In the genomic region with DNA sequence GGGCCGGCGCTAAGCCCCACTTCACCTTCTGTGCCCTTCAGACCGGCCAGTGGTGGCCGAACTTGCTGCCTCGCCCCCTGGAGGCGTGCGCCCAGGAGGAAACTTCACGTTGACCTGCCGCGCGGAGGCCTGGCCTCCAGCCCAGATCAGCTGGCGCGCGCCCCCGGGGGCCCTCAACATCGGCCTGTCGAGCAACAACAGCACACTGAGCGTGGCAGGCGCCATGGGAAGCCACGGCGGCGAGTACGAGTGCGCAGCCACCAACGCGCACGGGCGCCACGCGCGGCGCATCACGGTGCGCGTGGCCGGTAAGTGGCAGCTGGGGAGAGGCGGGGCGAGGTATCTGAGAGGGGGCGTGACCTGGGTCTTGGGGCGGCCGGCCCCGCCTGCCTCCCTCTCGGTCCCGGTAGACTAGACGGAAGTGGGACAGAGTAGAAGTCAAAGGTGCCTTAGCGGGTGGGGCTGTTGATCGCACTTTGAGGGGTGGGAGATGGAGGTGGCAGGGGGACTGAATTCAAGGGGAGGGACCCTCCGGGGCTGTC, we compare ENCODE assay signal across 2 cellular contexts.
TF ChIP-seq lines count a peak whose summit lies in the region.

No MANE protein-coding gene starts in this region.

TF ChIP-seq in SK-N-SH, 30 proteins besides CTCF, POLR2A, EP300 and RAD21 (continued from another document):
- TF ChIP-seq, protein P1, sequence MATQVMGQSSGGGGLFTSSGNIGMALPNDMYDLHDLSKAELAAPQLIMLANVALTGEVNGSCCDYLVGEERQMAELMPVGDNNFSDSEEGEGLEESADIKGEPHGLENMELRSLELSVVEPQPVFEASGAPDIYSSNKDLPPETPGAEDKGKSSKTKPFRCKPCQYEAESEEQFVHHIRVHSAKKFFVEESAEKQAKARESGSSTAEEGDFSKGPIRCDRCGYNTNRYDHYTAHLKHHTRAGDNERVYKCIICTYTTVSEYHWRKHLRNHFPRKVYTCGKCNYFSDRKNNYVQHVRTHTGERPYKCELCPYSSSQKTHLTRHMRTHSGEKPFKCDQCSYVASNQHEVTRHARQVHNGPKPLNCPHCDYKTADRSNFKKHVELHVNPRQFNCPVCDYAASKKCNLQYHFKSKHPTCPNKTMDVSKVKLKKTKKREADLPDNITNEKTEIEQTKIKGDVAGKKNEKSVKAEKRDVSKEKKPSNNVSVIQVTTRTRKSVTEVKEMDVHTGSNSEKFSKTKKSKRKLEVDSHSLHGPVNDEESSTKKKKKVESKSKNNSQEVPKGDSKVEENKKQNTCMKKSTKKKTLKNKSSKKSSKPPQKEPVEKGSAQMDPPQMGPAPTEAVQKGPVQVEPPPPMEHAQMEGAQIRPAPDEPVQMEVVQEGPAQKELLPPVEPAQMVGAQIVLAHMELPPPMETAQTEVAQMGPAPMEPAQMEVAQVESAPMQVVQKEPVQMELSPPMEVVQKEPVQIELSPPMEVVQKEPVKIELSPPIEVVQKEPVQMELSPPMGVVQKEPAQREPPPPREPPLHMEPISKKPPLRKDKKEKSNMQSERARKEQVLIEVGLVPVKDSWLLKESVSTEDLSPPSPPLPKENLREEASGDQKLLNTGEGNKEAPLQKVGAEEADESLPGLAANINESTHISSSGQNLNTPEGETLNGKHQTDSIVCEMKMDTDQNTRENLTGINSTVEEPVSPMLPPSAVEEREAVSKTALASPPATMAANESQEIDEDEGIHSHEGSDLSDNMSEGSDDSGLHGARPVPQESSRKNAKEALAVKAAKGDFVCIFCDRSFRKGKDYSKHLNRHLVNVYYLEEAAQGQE (IDR thresholded peaks at IDR 0.05; ENCODE audit: low read depth, low read length): no peak
- TF ChIP-seq MEF2A (IDR thresholded peaks at IDR 0.05; ENCODE audit: borderline replicate concordance, low read depth): no peak
- TF ChIP-seq NFIC (IDR thresholded peaks at IDR 0.05; ENCODE audit: borderline replicate concordance): no peak
- no peak for TF ChIP-seq GATA2 (CRISPR knock-in tag; IDR thresholded peaks at IDR 0.05)
- no peak for TF ChIP-seq TEAD4 (IDR thresholded peaks at IDR 0.05; ENCODE audit: borderline replicate concordance, insufficient read depth)
- TF ChIP-seq, protein P2, sequence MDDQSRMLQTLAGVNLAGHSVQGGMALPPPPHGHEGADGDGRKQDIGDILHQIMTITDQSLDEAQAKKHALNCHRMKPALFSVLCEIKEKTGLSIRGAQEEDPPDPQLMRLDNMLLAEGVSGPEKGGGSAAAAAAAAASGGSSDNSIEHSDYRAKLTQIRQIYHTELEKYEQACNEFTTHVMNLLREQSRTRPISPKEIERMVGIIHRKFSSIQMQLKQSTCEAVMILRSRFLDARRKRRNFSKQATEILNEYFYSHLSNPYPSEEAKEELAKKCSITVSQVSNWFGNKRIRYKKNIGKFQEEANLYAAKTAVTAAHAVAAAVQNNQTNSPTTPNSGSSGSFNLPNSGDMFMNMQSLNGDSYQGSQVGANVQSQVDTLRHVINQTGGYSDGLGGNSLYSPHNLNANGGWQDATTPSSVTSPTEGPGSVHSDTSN (IDR thresholded peaks at IDR 0.05): no peak
- no peak for TF ChIP-seq RFX5 (IDR thresholded peaks at IDR 0.05; ENCODE audit: low read length)
- no peak for TF ChIP-seq FOXM1 (IDR thresholded peaks at IDR 0.05; ENCODE audit: low read depth)
- TF ChIP-seq, protein P3, sequence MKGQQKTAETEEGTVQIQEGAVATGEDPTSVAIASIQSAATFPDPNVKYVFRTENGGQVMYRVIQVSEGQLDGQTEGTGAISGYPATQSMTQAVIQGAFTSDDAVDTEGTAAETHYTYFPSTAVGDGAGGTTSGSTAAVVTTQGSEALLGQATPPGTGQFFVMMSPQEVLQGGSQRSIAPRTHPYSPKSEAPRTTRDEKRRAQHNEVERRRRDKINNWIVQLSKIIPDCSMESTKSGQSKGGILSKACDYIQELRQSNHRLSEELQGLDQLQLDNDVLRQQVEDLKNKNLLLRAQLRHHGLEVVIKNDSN (IDR thresholded peaks at IDR 0.05; ENCODE audit: borderline replicate concordance, low read depth): no peak
- no peak for TF ChIP-seq GABPA (IDR thresholded peaks at IDR 0.05; ENCODE audit: low read depth)
- TF ChIP-seq RCOR1 (IDR thresholded peaks at IDR 0.05; ENCODE audit: low read length): no peak
- TF ChIP-seq TAF1 (IDR thresholded peaks at IDR 0.05; ENCODE audit: borderline replicate concordance, low read depth, low read length): no peak
- TF ChIP-seq CHD2 (IDR thresholded peaks at IDR 0.05; ENCODE audit: low read length, partially characterized antibody): no peak

TF ChIP-seq in SK-N-SH treated with all-trans-retinoic acid at 6 μM for 48 hours, 23 proteins besides CTCF, POLR2A, EP300 and RAD21 (continued from another document):
- TF ChIP-seq, protein P4, sequence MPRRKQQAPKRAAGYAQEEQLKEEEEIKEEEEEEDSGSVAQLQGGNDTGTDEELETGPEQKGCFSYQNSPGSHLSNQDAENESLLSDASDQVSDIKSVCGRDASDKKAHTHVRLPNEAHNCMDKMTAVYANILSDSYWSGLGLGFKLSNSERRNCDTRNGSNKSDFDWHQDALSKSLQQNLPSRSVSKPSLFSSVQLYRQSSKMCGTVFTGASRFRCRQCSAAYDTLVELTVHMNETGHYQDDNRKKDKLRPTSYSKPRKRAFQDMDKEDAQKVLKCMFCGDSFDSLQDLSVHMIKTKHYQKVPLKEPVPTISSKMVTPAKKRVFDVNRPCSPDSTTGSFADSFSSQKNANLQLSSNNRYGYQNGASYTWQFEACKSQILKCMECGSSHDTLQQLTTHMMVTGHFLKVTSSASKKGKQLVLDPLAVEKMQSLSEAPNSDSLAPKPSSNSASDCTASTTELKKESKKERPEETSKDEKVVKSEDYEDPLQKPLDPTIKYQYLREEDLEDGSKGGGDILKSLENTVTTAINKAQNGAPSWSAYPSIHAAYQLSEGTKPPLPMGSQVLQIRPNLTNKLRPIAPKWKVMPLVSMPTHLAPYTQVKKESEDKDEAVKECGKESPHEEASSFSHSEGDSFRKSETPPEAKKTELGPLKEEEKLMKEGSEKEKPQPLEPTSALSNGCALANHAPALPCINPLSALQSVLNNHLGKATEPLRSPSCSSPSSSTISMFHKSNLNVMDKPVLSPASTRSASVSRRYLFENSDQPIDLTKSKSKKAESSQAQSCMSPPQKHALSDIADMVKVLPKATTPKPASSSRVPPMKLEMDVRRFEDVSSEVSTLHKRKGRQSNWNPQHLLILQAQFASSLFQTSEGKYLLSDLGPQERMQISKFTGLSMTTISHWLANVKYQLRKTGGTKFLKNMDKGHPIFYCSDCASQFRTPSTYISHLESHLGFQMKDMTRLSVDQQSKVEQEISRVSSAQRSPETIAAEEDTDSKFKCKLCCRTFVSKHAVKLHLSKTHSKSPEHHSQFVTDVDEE (CRISPR knock-in tag; IDR thresholded peaks at IDR 0.05): no peak
- TF ChIP-seq PPARA (CRISPR knock-in tag; IDR thresholded peaks at IDR 0.05; ENCODE audit: borderline replicate concordance) (no peak), ESRRG (CRISPR knock-in tag; IDR thresholded peaks at IDR 0.05) (no peak), OSR1 (CRISPR knock-in tag; IDR thresholded peaks at IDR 0.05) (no peak), GLIS3 (CRISPR knock-in tag; IDR thresholded peaks at IDR 0.05) (no peak), SNAI2 (CRISPR knock-in tag; IDR thresholded peaks at IDR 0.05) (no peak), TOX (CRISPR knock-in tag; IDR thresholded peaks at IDR 0.05; ENCODE audit: borderline replicate concordance) (no peak)
- TF ChIP-seq, protein P5, sequence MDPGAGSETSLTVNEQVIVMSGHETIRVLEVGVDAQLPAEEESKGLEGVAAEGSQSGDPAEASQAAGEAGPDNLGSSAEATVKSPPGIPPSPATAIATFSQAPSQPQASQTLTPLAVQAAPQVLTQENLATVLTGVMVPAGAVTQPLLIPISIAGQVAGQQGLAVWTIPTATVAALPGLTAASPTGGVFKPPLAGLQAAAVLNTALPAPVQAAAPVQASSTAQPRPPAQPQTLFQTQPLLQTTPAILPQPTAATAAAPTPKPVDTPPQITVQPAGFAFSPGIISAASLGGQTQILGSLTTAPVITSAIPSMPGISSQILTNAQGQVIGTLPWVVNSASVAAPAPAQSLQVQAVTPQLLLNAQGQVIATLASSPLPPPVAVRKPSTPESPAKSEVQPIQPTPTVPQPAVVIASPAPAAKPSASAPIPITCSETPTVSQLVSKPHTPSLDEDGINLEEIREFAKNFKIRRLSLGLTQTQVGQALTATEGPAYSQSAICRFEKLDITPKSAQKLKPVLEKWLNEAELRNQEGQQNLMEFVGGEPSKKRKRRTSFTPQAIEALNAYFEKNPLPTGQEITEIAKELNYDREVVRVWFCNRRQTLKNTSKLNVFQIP (CRISPR knock-in tag; IDR thresholded peaks at IDR 0.05; ENCODE audit: borderline replicate concordance, low read depth): no peak
